ENCODE assay signal across 16 cellular contexts in the genomic region with DNA sequence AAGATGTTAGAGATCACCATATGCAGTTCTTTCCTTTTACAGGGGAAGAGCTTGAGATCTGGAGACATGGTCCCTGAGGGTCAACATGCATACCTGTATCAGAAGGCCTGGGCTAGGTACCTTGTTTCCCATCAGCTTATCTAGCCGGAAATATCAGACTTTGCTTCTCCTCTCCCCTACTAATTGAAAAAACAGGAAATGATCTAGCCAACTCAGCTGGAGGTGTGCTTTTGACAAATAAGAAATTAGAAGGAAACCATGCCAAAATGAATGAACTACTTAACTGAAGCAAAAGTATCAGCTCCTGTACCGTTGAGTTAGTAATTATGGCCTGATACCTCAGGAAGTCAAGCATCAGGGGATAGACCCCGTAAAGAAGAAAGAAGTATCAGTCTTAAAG. TPM values are rescaled to one million over a fixed set of nuclear protein-coding genes. Genes with fewer than 3 reads are reported as not detected.
A peak's percentile ranks its signal among the peaks of the same experiment; 100 is the strongest.
DNase-seq lines count a peak whose midpoint lies in the region; ATAC-seq and TF ChIP-seq lines count a peak whose summit lies in the region.
"Had no signal": no experiment of that assay in that cellular context is flagged by ENCODE, and none has a peak within 500 bp of the region (broad histone marks: within the 10 kb centered on the region; RNA-seq: fewer than 3 reads in every experiment).

No MANE protein-coding gene starts in this region.

- intact Hi-C loops in left ventricle myocardium inferior (cut with micrococcal nuclease) (no loop called here), heart right ventricle (cut with DNase I) (no loop called here), body of pancreas (cut with DNase I) (no loop called here)

- H3K36me3 ChIP-seq in left ventricle myocardium inferior (peaks cover 5% of the 10 kb centered on the region), heart right ventricle (peaks cover 0 to 3% (median 0%) of the 10 kb centered on the region in 9 donors), body of pancreas (replicated peaks in 1 of 2; ENCODE audit: insufficient read depth in 1 of 2, low read depth in 2 of 2) (no peaks in the 10 kb centered on the region)
- H3K36me3 ChIP-seq: BE2C, colonic mucosa, tibial artery had no signal

- 43 to 70% methylated on average over 3 of the region's 3 CpGs for WGBS in heart right ventricle, 2 donors
- 41 to 60% methylated on average over 3 of the region's 3 CpGs for WGBS in body of pancreas, 2 donors

- ATAC-seq in heart right ventricle (no peak), HG02610 (IDR thresholded peaks at IDR 0.05; ENCODE audit: unreplicated experiment) (peak; percentile 20), body of pancreas (no peak), HG03460 (IDR thresholded peaks at IDR 0.05; ENCODE audit: unreplicated experiment) (no peak), GM21447 (IDR thresholded peaks at IDR 0.05; ENCODE audit: unreplicated experiment) (no peak)
- ATAC-seq: Right ventricle myocardium inferior had no signal

- TF ChIP-seq POLR2A in body of pancreas (IDR thresholded peaks at IDR 0.05): no peak

- no peaks in the 10 kb centered on the region for H3K27me3 ChIP-seq in left ventricle myocardium inferior (ENCODE audit: low read depth)
- no peaks in the 10 kb centered on the region for H3K27me3 ChIP-seq in heart right ventricle
- H3K27me3 ChIP-seq in body of pancreas: no peaks in the 10 kb centered on the region
- H3K27me3 ChIP-seq: BE2C, colonic mucosa, tibial artery had no signal

- H3K27ac ChIP-seq in left ventricle myocardium inferior (replicated peaks): peak overlapping the region; percentile 38
- H3K27ac ChIP-seq in heart right ventricle: peak overlapping the region in 5 of 10 donors; percentile 11 to 46 (median 25)
- H3K27ac ChIP-seq in body of pancreas: peak overlapping the region in 3 of 4 donors; percentile 13 to 57 (median 29)
- no peak overlapping the region for H3K27ac ChIP-seq in caudate nucleus (ENCODE audit: low read depth, low read length)
- H3K27ac ChIP-seq: colonic mucosa had no signal

- TF ChIP-seq CTCF in left ventricle myocardium inferior (IDR thresholded peaks at IDR 0.05; ENCODE audit: borderline replicate concordance) (no peak), heart right ventricle (IDR thresholded peaks at IDR 0.05) (no peak), body of pancreas (IDR thresholded peaks at IDR 0.05) (no peak)

- H3K4me1 ChIP-seq in left ventricle myocardium inferior: peaks cover 46% of the 10 kb centered on the region
- peaks cover 0 to 51% (median 24%) of the 10 kb centered on the region in 9 donors for H3K4me1 ChIP-seq in heart right ventricle
- H3K4me1 ChIP-seq in body of pancreas: peaks cover 10% of the 10 kb centered on the region
- H3K4me1 ChIP-seq: BE2C had no signal

- H3K4me3 ChIP-seq in left ventricle myocardium inferior (no peak overlapping the region), heart right ventricle (no peak overlapping the region), body of pancreas (no peak overlapping the region)
- H3K4me3 ChIP-seq: colonic mucosa, tibial artery had no signal

- H3K9me3 ChIP-seq in left ventricle myocardium inferior (replicated peaks) (peaks cover 7% of the 10 kb centered on the region), heart right ventricle (peaks cover 0 to 9% (median 0%) of the 10 kb centered on the region in 11 donors), body of pancreas (no peaks in the 10 kb centered on the region)
- H3K9me3 ChIP-seq: BE2C, colonic mucosa, tibial artery had no signal

- DNase-seq in left ventricle myocardium inferior: no peak
- DNase-seq in heart right ventricle: no peak
- DNase-seq in body of pancreas: no peak
- DNase-seq in caudate nucleus (lab: John Stamatoyannopoulos, UW): no peak
- DNase-seq: aorta; BE2C; colonic mucosa; DMS153; NCI-H1417 treated with DMSO at 0.1 percent for 48 hours; stimulated activated CD4-positive, alpha-beta T cell treated with anti-CD3 and anti-CD28 coated beads, Interleukin-4, amount 100 ng/mL, for 4 hours; tibial artery had no signal

RNA-seq across cellular contexts. Expression of gene PKP4, which starts 20.4 kb away (rescaled TPM):
- 47.6 TPM for total RNA-seq in left ventricle myocardium inferior
- 10 to 100 TPM; 36.2 to 59.0 (median 48.1) TPM for total RNA-seq in heart right ventricle
- 10 to 100 TPM; 17.9 to 19.2 TPM for polyA plus RNA-seq in heart right ventricle
- total RNA-seq in body of pancreas: 10 to 100 TPM; 36.3 to 50.1 TPM

RNA-seq across cellular contexts. Expression of gene CCDC148, which starts 20.6 kb away (rescaled TPM):
- 0.30 TPM for total RNA-seq in left ventricle myocardium inferior
- total RNA-seq in heart right ventricle: 1 to 10 TPM in 3 of 10 donors, under 1 TPM in 7; 0.36 to 1.4 (median 0.68) TPM
- polyA plus RNA-seq in heart right ventricle: under 1 TPM; 0.07 to 0.51 TPM
- under 1 TPM; 0.66 to 0.78 TPM for total RNA-seq in body of pancreas
- total RNA-seq: T-helper 2 cell treated with Interferon-gamma antibody and Interleukin-4, amounts not matched to agents 100 ng/mL and 5 ng/mL, for 36 hours had no signal
